In genomic region chr12:96047621-96048211, GRCh38 we compare ENCODE assay signal across 8 cellular contexts. TPM values are rescaled to one million over a fixed set of nuclear protein-coding genes. Genes with fewer than 3 reads are reported as not detected.
A peak's percentile ranks its signal among the peaks of the same experiment; 100 is the strongest.
DNase-seq lines count a peak whose midpoint lies in the region; ATAC-seq and TF ChIP-seq lines count a peak whose summit lies in the region.

No MANE protein-coding gene starts in this region.

- peak overlapping the region; percentile 91 to 96 for H3K27ac Mint-ChIP-seq in T-cell

- no peaks in the 10 kb centered on the region for H3K27me3 Mint-ChIP-seq in T-cell

- CTCF ChIA-PET in T-cell (lab: Charles Lee) = interaction anchor here (0.5 to 0.6 kb wide), 3 partner anchors 167 to 832 kb away, joined by 3 to 4 read pairs (median 3); no protein-coding TSS in a partner anchor

- no peaks in the 10 kb centered on the region for H3K36me3 Mint-ChIP-seq in T-cell

- ATAC-seq in HG02571 (IDR thresholded peaks at IDR 0.05; ENCODE audit: unreplicated experiment) = peak; percentile 76
- ATAC-seq in T-cell (replicated peaks in 1 of 4) = peak; percentile 65 to 73 (median 71)
- peak; percentile 68 for ATAC-seq in stimulated activated naive CD8-positive, alpha-beta T cell treated with anti-CD3 and anti-CD28 coated beads, Interleukin-15, Interleukin-2, amounts not matched to agents 100 U/mL and 50 U/mL, for 24 hours

- TF ChIP-seq CTCF in fibroblast of the aortic adventitia (IDR thresholded peaks at IDR 0.05; ENCODE audit: insufficient read depth, low read length) = no peak

- H3K9me3 Mint-ChIP-seq in T-cell = peaks cover 0 to 4% (median 3%) of the 10 kb centered on the region in 3 donors

- peak overlapping the region; percentile 43 to 68 (median 55) for H3K4me3 Mint-ChIP-seq in T-cell

- H3K4me3 ChIP-seq in fibroblast of the aortic adventitia (ENCODE audit: low read depth, low read length) = no peak overlapping the region

- POLR2A ChIA-PET in T-cell (lab: Charles Lee) = no interaction called here

- peak; percentile 30 to 44 for DNase-seq in activated CD4-positive, alpha-beta T cell treated with anti-CD3 and anti-CD28 coated beads for 4 hours
- no peak for DNase-seq in activated CD4-positive, alpha-beta T cell treated with anti-CD3 and anti-CD28 coated beads for 1 hour
- peak; percentile 53 for DNase-seq in NCI-H1105 (lab: John Stamatoyannopoulos, UW)
- no peak for DNase-seq in T-cell
- DNase-seq in fibroblast of the aortic adventitia (ENCODE audit: low read depth) = peak; percentile 75
- no peak for DNase-seq in stimulated activated naive CD8-positive, alpha-beta T cell treated with anti-CD3 and anti-CD28 coated beads, Interleukin-15, Interleukin-2, amounts not matched to agents 100 U/mL and 50 U/mL, for 24 hours
- DNase-seq in retina = no peak

- peaks cover 40 to 56% (median 53%) of the 10 kb centered on the region in 3 donors for H3K4me1 Mint-ChIP-seq in T-cell

RNA-seq across cellular contexts. Expression of gene LTA4H, which starts 12.3 kb away (rescaled TPM):
- total RNA-seq in T-cell (10 to 100 TPM; 50.5 to 61.6 (median 58.7) TPM), fibroblast of the aortic adventitia (ENCODE audit: low replicate concordance) (68.1 and 88.2 TPM in 2 replicates)

RNA-seq across cellular contexts. Expression of gene HAL, which starts 51.6 kb away (rescaled TPM):
- 1 to 10 TPM in 3 of 5 donors, under 1 TPM in 2; 0.54 to 2.4 (median 1.1) TPM for total RNA-seq in T-cell
- 0.09 and 2.2 TPM in 2 replicates for total RNA-seq in fibroblast of the aortic adventitia (ENCODE audit: low replicate concordance)

Comparison
In these comparisons a context has a peak if more than half of its experiments do, and no peak if none do; other contexts are left out.
1. DNase-seq: peak in activated CD4-positive, alpha-beta T cell treated with anti-CD3 and anti-CD28 coated beads for 4 hours (2 of 2), NCI-H1105 (single experiment) and fibroblast of the aortic adventitia (single experiment); none in activated CD4-positive, alpha-beta T cell treated with anti-CD3 and anti-CD28 coated beads for 1 hour (single experiment), T-cell (0 of 34), stimulated activated naive CD8-positive, alpha-beta T cell treated with anti-CD3 and anti-CD28 coated beads, Interleukin-15, Interleukin-2, amounts not matched to agents 100 U/mL and 50 U/mL, for 24 hours (single experiment) and retina (single experiment).
2. Peak in every context shown above with its lines, with median percentiles within 50 percentile points of each other: ATAC-seq.